Comparison of ENCODE assay signal across 8 cellular contexts in genomic region chr17:62478976-62479894, GRCh38. TPM values are rescaled to one million over a fixed set of nuclear protein-coding genes. Genes with fewer than 3 reads are reported as not detected.
A peak's percentile ranks its signal among the peaks of the same experiment; 100 is the strongest.
DNase-seq lines count a peak whose midpoint lies in the region; ATAC-seq and TF ChIP-seq lines count a peak whose summit lies in the region.
"Not testable (repeated sequence)": the region's sequence is repeated elsewhere in the genome, so short reads cannot be mapped to it uniquely, and the experiment has no call there.

No MANE protein-coding gene starts in this region.

- intact Hi-C loops in posterior cingulate gyrus (cut with DNase I): not testable (repeated sequence)

- CTCF ChIA-PET in activated CD4-positive, alpha-beta T cell treated with anti-CD3 and anti-CD28 coated beads, Interleukin-2, amount 10 ng/mL, durations not matched to agents 7 days and 5 days (lab: Charles Lee): not testable (repeated sequence)

- not testable (repeated sequence) for H3K27ac ChIP-seq in iPS-18a (ENCODE audit: low read length)

- H3K4me3 ChIP-seq in iPS-18a (ENCODE audit: low read length): peak overlapping the region; percentile 74

- H3K36me3 Mint-ChIP-seq in activated CD4-positive, alpha-beta T cell treated with anti-CD3 and anti-CD28 coated beads, Interleukin-2, amount 10 ng/mL, durations not matched to agents 7 days and 5 days (ENCODE audit: low read depth): peaks cover 23% of the 10 kb centered on the region

- DNase-seq in MV-4-11 (lab: John Stamatoyannopoulos, UW) (peak; percentile 45), posterior cingulate gyrus (peak in 7 of 10 donors; percentile 8 to 84 (median 25)), ureter (ENCODE audit: low spot score) (peak; percentile 53)
- peak; percentile 32 for DNase-seq in activated CD4-positive, alpha-beta T cell treated with anti-CD3 and anti-CD28 coated beads, Interleukin-2, amount 10 ng/mL, durations not matched to agents 7 days and 5 days
- DNase-seq in central memory CD4-positive, alpha-beta T cell: peak; percentile 54

- ATAC-seq in GM18505 (IDR thresholded peaks at IDR 0.05; ENCODE audit: unreplicated experiment) (peak; percentile 41), HG02763 (IDR thresholded peaks at IDR 0.05; ENCODE audit: unreplicated experiment) (peak; percentile 38)

- H3K27ac Mint-ChIP-seq in activated CD4-positive, alpha-beta T cell treated with anti-CD3 and anti-CD28 coated beads, Interleukin-2, amount 10 ng/mL, durations not matched to agents 7 days and 5 days: peak overlapping the region; percentile 97

- H3K36me3 ChIP-seq in iPS-18a (ENCODE audit: control insufficient read depth, low read depth, low read length): not testable (repeated sequence)

- peak overlapping the region; percentile 92 for H3K4me3 Mint-ChIP-seq in activated CD4-positive, alpha-beta T cell treated with anti-CD3 and anti-CD28 coated beads, Interleukin-2, amount 10 ng/mL, durations not matched to agents 7 days and 5 days

- peak overlapping the region; percentile 74 for H3K9ac ChIP-seq in iPS-18a (ENCODE audit: low read length)

- not testable (repeated sequence) for TF ChIP-seq POLR2A in GM18505 (IDR thresholded peaks at IDR 0.05; ENCODE audit: borderline replicate concordance, extremely low read depth, insufficient read depth, insufficient read length)

- not testable (repeated sequence) for H3K9me3 Mint-ChIP-seq in activated CD4-positive, alpha-beta T cell treated with anti-CD3 and anti-CD28 coated beads, Interleukin-2, amount 10 ng/mL, durations not matched to agents 7 days and 5 days

- not testable (repeated sequence) for H3K27me3 Mint-ChIP-seq in activated CD4-positive, alpha-beta T cell treated with anti-CD3 and anti-CD28 coated beads, Interleukin-2, amount 10 ng/mL, durations not matched to agents 7 days and 5 days

- not testable (repeated sequence) for H3K9me3 ChIP-seq in iPS-18a (ENCODE audit: control insufficient read depth, low read depth, low read length)

- H3K4me1 ChIP-seq in iPS-18a (ENCODE audit: control insufficient read depth, low read depth, low read length): not testable (repeated sequence)

- H3K27me3 ChIP-seq in iPS-18a (ENCODE audit: control insufficient read depth, insufficient read depth, low read length): not testable (repeated sequence)

- H3K4me1 Mint-ChIP-seq in activated CD4-positive, alpha-beta T cell treated with anti-CD3 and anti-CD28 coated beads, Interleukin-2, amount 10 ng/mL, durations not matched to agents 7 days and 5 days: peaks cover 37% of the 10 kb centered on the region

- POLR2A ChIA-PET in activated CD4-positive, alpha-beta T cell treated with anti-CD3 and anti-CD28 coated beads, Interleukin-2, amount 10 ng/mL, durations not matched to agents 7 days and 5 days (lab: Charles Lee): not testable (repeated sequence)

RNA-seq across cellular contexts. Expression of gene TLK2, which starts 0.6 kb away (rescaled TPM):
- total RNA-seq in activated CD4-positive, alpha-beta T cell treated with anti-CD3 and anti-CD28 coated beads, Interleukin-2, amount 10 ng/mL, durations not matched to agents 7 days and 5 days: 10 to 100 TPM; 43.2 to 49.2 TPM
- 63.9 TPM for total RNA-seq in ureter

RNA-seq across cellular contexts. Expression of gene METTL2A, which starts 55.5 kb away (rescaled TPM):
- 10 to 100 TPM; 18.0 to 18.4 TPM for total RNA-seq in activated CD4-positive, alpha-beta T cell treated with anti-CD3 and anti-CD28 coated beads, Interleukin-2, amount 10 ng/mL, durations not matched to agents 7 days and 5 days
- total RNA-seq in ureter: 22.4 TPM
